In genomic region chr14:73754911-73755360, GRCh38 we compare ENCODE assay signal across 8 cellular contexts. TPM values are rescaled to one million over a fixed set of nuclear protein-coding genes. Genes with fewer than 3 reads are reported as not detected.
DNase-seq lines count a peak whose midpoint lies in the region; ATAC-seq, FAIRE-seq and TF ChIP-seq lines count a peak whose summit lies in the region.

No MANE protein-coding gene starts in this region.

- H3K27ac ChIP-seq in K562 (ENCODE audit: extremely low read depth, low read depth, low read length) (peak overlapping the region; percentile 84), left lung (peak overlapping the region; percentile 83 to 92), thyroid gland (peak overlapping the region; percentile 88 to 99 (median 90))

- intact Hi-C loops in K562 (cut with micrococcal nuclease), result loop anchor here (2.0 to 5.0 kb wide), 2 partner anchors 14 to 32 kb away; no protein-coding TSS in a partner anchor
- intact Hi-C loops in left lung (cut with DNase I), result no loop called here
- intact Hi-C loops in thyroid gland (cut with DNase I), result no loop called here

- H2AFZ ChIP-seq in K562 (ENCODE audit: low read depth, low read length), result no peak overlapping the region

- peaks cover 4% of the 10 kb centered on the region for H3K9me1 ChIP-seq in K562 (ENCODE audit: control insufficient read depth, insufficient read depth, low read length)

- peaks cover 69 to 77% of the 10 kb centered on the region in 2 experiments for H3K4me1 ChIP-seq in K562 (replicated peaks in 1 of 2; ENCODE audit: control insufficient read depth in 2 of 2, insufficient read depth in 2 of 2, low read length in 2 of 2)
- H3K4me1 ChIP-seq in left lung, result peaks cover 85 to 90% of the 10 kb centered on the region in 2 donors
- H3K4me1 ChIP-seq in thyroid gland, result peaks cover 84 to 90% of the 10 kb centered on the region in 2 donors

- H3K36me3 ChIP-seq in K562 (ENCODE audit: control insufficient read depth, insufficient read depth, low read length), result peaks cover 52% of the 10 kb centered on the region; the same call in 2 of the 3 replicates
- H3K36me3 ChIP-seq in left lung, result no peaks in the 10 kb centered on the region
- no peaks in the 10 kb centered on the region for H3K36me3 ChIP-seq in thyroid gland

- H3K79me2 ChIP-seq in K562 (ENCODE audit: control insufficient read depth, insufficient read depth, low read length), result peaks cover 100% of the 10 kb centered on the region

- no peak for DNase-seq in activated T-cell treated with anti-CD3 and anti-CD28 coated beads, Interleukin-2, amount 50 U/mL, for 4 hours
- DNase-seq in activated T-cell treated with anti-CD3 and anti-CD28 coated beads, Interleukin-2, amount 50 U/mL, for 1 hour, result no peak
- no peak for DNase-seq in K562 (ENCODE audit: extremely low read depth in 1 of 4, low spot score in 3 of 4)
- no peak for DNase-seq in left lung
- peak; percentile 46 to 58 for DNase-seq in thyroid gland
- DNase-seq in HPDE6-E6E7 (ENCODE audit: extremely low spot score), result no peak
- DNase-seq in globus pallidus (ENCODE audit: low spot score), result no peak

- no peak for TF ChIP-seq POLR2A in K562 (conservative IDR thresholded peaks at IDR 0.05)
- TF ChIP-seq POLR2A in thyroid gland (IDR thresholded peaks at IDR 0.05), result no peak

- no peak for FAIRE-seq in K562 (lab: Jason Lieb, UNC)

- H3K27me3 ChIP-seq in K562 (ENCODE audit: control insufficient read depth in 2 of 2, insufficient read depth in 2 of 2, low read length in 2 of 2) (no peaks in the 10 kb centered on the region), left lung (no peaks in the 10 kb centered on the region), thyroid gland (no peaks in the 10 kb centered on the region)

- no peaks in the 10 kb centered on the region for H3K36me3 Mint-ChIP-seq in activated T-cell treated with anti-CD3 and anti-CD28 coated beads, Interleukin-2, amount 50 U/mL, for 4 hours (ENCODE audit: insufficient read depth)

- no peaks in the 10 kb centered on the region for H3K27me3 Mint-ChIP-seq in activated T-cell treated with anti-CD3 and anti-CD28 coated beads, Interleukin-2, amount 50 U/mL, for 4 hours (ENCODE audit: low read depth)

- H3K9ac ChIP-seq in K562 (ENCODE audit: insufficient read depth in 1 of 2, low read depth in 2 of 2, low read length in 2 of 2), result peak overlapping the region; percentile 79 to 88

- peak overlapping the region; percentile 88 for H3K4me2 ChIP-seq in K562 (ENCODE audit: insufficient read depth, low read length)

- no TSS peak for BruUV-seq in K562 (replicated peaks; lab: Mats Ljungman, UMichigan)

- H3K9me3 Mint-ChIP-seq in activated T-cell treated with anti-CD3 and anti-CD28 coated beads, Interleukin-2, amount 50 U/mL, for 4 hours, result no peaks in the 10 kb centered on the region

- TF ChIP-seq RAD21 in K562 (CRISPR knock-in tag; conservative IDR thresholded peaks at IDR 0.05 in 1 of 2, IDR thresholded peaks at IDR 0.05 in 1 of 2), result no peak

- TF ChIP-seq EP300 in K562 (IDR thresholded peaks at IDR 0.05; ENCODE audit: low read length), result no peak

- no peak for TF ChIP-seq CTCF in K562 (IDR thresholded peaks at IDR 0.05 in 2 of 3, conservative IDR thresholded peaks at IDR 0.05 in 1 of 3; ENCODE audit: insufficient read depth in 2 of 3, low read depth in 1 of 3, low read length in 3 of 3)
- no peak for TF ChIP-seq CTCF in left lung (IDR thresholded peaks at IDR 0.05)
- TF ChIP-seq CTCF in thyroid gland (IDR thresholded peaks at IDR 0.05), result no peak

- POLR2A ChIA-PET in K562 (lab: Yijun Ruan, JAX), result interaction anchor here (0.6 to 6.2 kb wide), 8 partner anchors 11 to 132 kb away, joined by 3 to 80 read pairs (median 4); partner anchors contain the start of gene ZNF410

- CTCF ChIA-PET in K562 (lab: Yijun Ruan, JAX; ENCODE audit: low intra/inter-chr PET ratio), result no interaction called here

- H3K4me3 Mint-ChIP-seq in activated T-cell treated with anti-CD3 and anti-CD28 coated beads, Interleukin-2, amount 50 U/mL, for 4 hours, result peak overlapping the region; percentile 88

- peaks cover 85% of the 10 kb centered on the region for H3K4me1 Mint-ChIP-seq in activated T-cell treated with anti-CD3 and anti-CD28 coated beads, Interleukin-2, amount 50 U/mL, for 4 hours (ENCODE audit: low read depth)

- no peak for ATAC-seq in activated T-cell treated with anti-CD3 and anti-CD28 coated beads, Interleukin-2, amount 50 U/mL, for 4 hours
- ATAC-seq in K562 (no peak), left lung (peak; percentile 10), GM19023 (IDR thresholded peaks at IDR 0.05; ENCODE audit: unreplicated experiment) (no peak)

- in situ Hi-C loops in K562 (cut with MboI), result no loop called here

- H3K9me3 ChIP-seq in K562 (replicated peaks; ENCODE audit: control insufficient read depth, insufficient read depth, low read depth, low read length) (no peaks in the 10 kb centered on the region), left lung (no peaks in the 10 kb centered on the region), thyroid gland (no peaks in the 10 kb centered on the region)

- WGBS in K562 (ENCODE audit: insufficient coverage, low coverage, missing lambda C conversion rate), result 12% methylated on average over 7 of the region's 8 CpGs
- WGBS in thyroid gland, 2 donors, result 12 to 21% methylated on average over 8 of the region's 8 CpGs

- peak overlapping the region; percentile 33 for H3K4me3 ChIP-seq in K562
- peak overlapping the region in 1 of 2 donors; percentile 21 for H3K4me3 ChIP-seq in left lung
- H3K4me3 ChIP-seq in thyroid gland (replicated peaks in 1 of 3), result no peak overlapping the region

- H4K20me1 ChIP-seq in K562 (replicated peaks; ENCODE audit: control insufficient read depth, insufficient read depth, low read length), result peaks cover 14% of the 10 kb centered on the region

TF ChIP-seq in K562, 482 proteins besides CTCF, POLR2A, EP300 and RAD21 (continues in another document):
- peak; percentile 50 for TF ChIP-seq RBFOX2 (IDR thresholded peaks at IDR 0.05; ENCODE audit: low read depth, low read length)
- TF ChIP-seq CREB1 (IDR thresholded peaks at IDR 0.05), result no peak
- TF ChIP-seq CREB1 (CRISPR knock-in tag; IDR thresholded peaks at IDR 0.05), result no peak
- TF ChIP-seq NFRKB (IDR thresholded peaks at IDR 0.05; ENCODE audit: low read depth), result peak; percentile 54
- TF ChIP-seq MBD2 (IDR thresholded peaks at IDR 0.05; ENCODE audit: borderline replicate concordance, low read depth), result no peak
- TF ChIP-seq POLR2B (IDR thresholded peaks at IDR 0.05; ENCODE audit: low read depth, partially characterized antibody), result no peak
- TF ChIP-seq L3MBTL2 (IDR thresholded peaks at IDR 0.05), result peak; percentile 37; the same call in 1 of the 2 replicates
- peak; percentile 24 to 55 for TF ChIP-seq E2F6 (IDR thresholded peaks at IDR 0.05; ENCODE audit: borderline replicate concordance in 1 of 2, extremely low read depth in 1 of 2, insufficient read depth in 1 of 2, insufficient read length in 1 of 2, low read depth in 1 of 2, low read length in 1 of 2, poor library complexity in 1 of 2, severe bottlenecking in 1 of 2)
- TF ChIP-seq THRAP3 (IDR thresholded peaks at IDR 0.05; ENCODE audit: borderline replicate concordance), result no peak
- no peak for TF ChIP-seq HDAC3 (IDR thresholded peaks at IDR 0.05; ENCODE audit: borderline replicate concordance, partially characterized antibody)
- TF ChIP-seq JUN (IDR thresholded peaks at IDR 0.05; ENCODE audit: borderline replicate concordance, low read depth, low read length), result no peak
- TF ChIP-seq JUN (CRISPR knock-in tag; IDR thresholded peaks at IDR 0.05; ENCODE audit: borderline replicate concordance), result no peak

RNA-seq across cellular contexts. Expression of gene PNMA1, which starts 40.8 kb away (rescaled TPM):
- total RNA-seq in activated T-cell treated with anti-CD3 and anti-CD28 coated beads, Interleukin-2, amount 50 U/mL, for 4 hours, result 10 to 100 TPM; 41.0 to 55.2 (median 50.8) TPM
- total RNA-seq in K562 (2011; cell fraction: chromatin; rRNA removed; ENCODE audit: low replicate concordance), result 5.1 and 6.7 TPM in 2 replicates
- 6.8 and 8.0 TPM in 2 replicates for total RNA-seq in K562 (2011; cell fraction: nucleolus; rRNA removed)
- total RNA-seq in K562 (2011; cell fraction: nucleoplasm; rRNA removed), result 8.8 and 9.7 TPM in 2 replicates
- total RNA-seq in K562 (2014; rRNA removed) (4.6 and 4.7 TPM in 2 replicates), K562 (2014; rRNA removed; fragmentation: Illumina TruSeq; extraction: Trizol) (7.9 and 8.7 TPM in 2 replicates), K562 (2015; rRNA removed; fragmentation: Illumina TruSeq; extraction: Trizol) (6.6 and 7.1 TPM in 2 replicates), K562 (2021) (24.8 and 26.4 TPM in 2 replicates), left lung (10 to 100 TPM; 30.8 to 32.4 TPM), thyroid gland (10 to 100 TPM; 21.7 to 27.7 (median 24.7) TPM)
- polyA plus RNA-seq in K562 (2011; rRNA removed) (7.5 and 11.3 TPM in 2 replicates), K562 (2014; fragmentation: Illumina TruSeq; extraction: Trizol) (15.5 and 15.7 TPM in 2 replicates), K562 (2014; fragmentation: Nextera tagmentation; extraction: Ambion mirVana) (1 to 10 TPM; 1.7 to 2.4 TPM), K562 (2014; rRNA removed) (12.7 and 15.1 TPM in 2 replicates)
- 6.3 and 7.9 TPM in 2 replicates for polyA plus RNA-seq in K562 (2011; cell fraction: cytosol; rRNA removed)
- 6.2 and 6.9 TPM in 2 replicates for polyA plus RNA-seq in K562 (2011; cell fraction: nucleus; rRNA removed)
- polyA plus RNA-seq in K562 (2012), result 18.6 and 26.5 TPM in 2 replicates
- polyA minus RNA-seq in K562 (2011; rRNA and poly(A)+ RNA removed), result 6.4 and 9.0 TPM in 2 replicates
- 4.3 and 7.6 TPM in 2 replicates for polyA minus RNA-seq in K562 (2011; cell fraction: cytosol; rRNA and poly(A)+ RNA removed)
- polyA minus RNA-seq in K562 (2011; cell fraction: nucleus; rRNA and poly(A)+ RNA removed), result 3.3 and 3.4 TPM in 2 replicates

Comparison
In these comparisons a context has a peak if more than half of its experiments do, and no peak if none do; other contexts are left out.
1. DNase-seq: peak in thyroid gland (2 of 2); none in activated T-cell treated with anti-CD3 and anti-CD28 coated beads, Interleukin-2, amount 50 U/mL, for 4 hours (single experiment), activated T-cell treated with anti-CD3 and anti-CD28 coated beads, Interleukin-2, amount 50 U/mL, for 1 hour (single experiment), K562 (0 of 4), left lung (0 of 2), HPDE6-E6E7 (single experiment) and globus pallidus (single experiment).
2. Peak in every context shown above with its lines, with median percentiles within 50 percentile points of each other: H3K27ac ChIP-seq.